20 cellular contexts compared by ENCODE assay signal in the genomic region with DNA sequence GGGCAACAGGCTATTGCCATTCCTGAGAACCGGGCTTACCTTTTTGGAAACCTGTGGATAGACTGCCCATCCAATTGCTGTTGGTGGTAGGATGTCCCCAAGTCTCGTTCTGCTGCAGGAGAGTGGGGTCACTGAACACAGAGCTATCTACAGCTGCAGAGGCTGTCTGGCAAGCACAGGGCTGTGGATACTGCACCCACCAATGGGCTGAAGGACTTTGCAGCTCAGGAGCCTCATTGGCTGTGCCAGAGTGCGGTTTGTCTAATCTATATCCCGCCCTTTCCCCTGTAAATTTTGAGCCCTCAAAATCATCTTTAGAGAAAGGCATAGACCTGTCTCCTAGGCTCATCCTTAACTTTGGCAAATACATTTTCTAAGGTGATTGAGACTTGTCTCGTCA.
"Had no signal": no experiment of that assay in that cellular context is flagged by ENCODE, and none has a peak within 500 bp of the region (broad histone marks: within the 10 kb centered on the region; RNA-seq: fewer than 3 reads in every experiment).

No MANE protein-coding gene starts in this region.

- H3K27me3 ChIP-seq: MG63 had no signal

- DNase-seq: Karpas-422, KG1, MG63, NCI-H1092, NCI-H1105 treated with DMSO at 0.1 percent for 48 hours, NCI-H1417 treated with DMSO at 0.1 percent for 48 hours, NCI-H146, NCI-H1694 treated with DMSO at 0.1 percent for 48 hours, NCI-H2029, NCI-H2081 treated with DMSO at 0.1 percent for 48 hours, NCI-H2171, NCI-H226, NCI-H446, NCI-H510A, NCI-H69, PC-3, SHP77, SK-N-SH had no signal

- H3K4me3 ChIP-seq: MG63 had no signal

- ATAC-seq: Panc1, PC-3 had no signal

- H3K9me3 ChIP-seq: MG63, SK-N-SH had no signal

- H3K27ac ChIP-seq: RWPE1 had no signal
